8 cellular contexts compared by ENCODE assay signal in the genomic region with DNA sequence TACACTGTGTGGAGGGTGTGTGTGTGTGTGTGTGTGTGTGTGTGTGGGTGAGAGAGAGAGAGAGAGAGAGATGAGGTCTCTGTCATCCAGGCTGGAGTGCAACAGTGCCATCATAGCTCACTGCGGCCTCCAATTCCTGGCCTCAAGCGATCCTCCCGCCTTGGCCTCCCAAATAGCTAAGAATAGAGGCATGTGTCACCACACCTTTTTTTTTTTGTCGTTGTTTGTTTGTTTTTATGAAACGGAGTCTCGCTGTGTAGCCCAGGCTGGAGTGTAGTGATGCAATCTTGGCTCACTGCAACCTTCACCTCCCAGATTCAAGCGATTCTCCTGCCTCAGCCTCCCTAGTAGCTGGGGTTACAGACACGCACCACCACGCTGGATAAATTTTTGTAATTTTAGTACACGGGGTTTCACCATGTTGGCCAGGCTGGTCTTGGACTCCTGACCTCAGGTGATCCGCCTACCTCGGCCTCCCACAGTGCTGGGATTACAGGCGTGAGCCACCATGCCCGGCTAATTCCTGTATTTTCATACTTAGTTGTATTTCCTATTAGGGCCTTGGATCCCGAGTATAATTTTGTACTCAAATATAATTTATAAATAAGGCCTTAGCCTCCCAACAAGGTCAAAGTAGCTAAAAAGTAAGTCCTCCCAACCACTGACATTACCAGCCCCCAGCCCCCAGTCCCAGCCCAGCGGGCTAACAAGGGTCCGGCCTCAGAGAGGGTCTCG. TPM values are rescaled to one million over a fixed set of nuclear protein-coding genes. Genes with fewer than 3 reads are reported as not detected.
A peak's percentile ranks its signal among the peaks of the same experiment; 100 is the strongest.
DNase-seq lines count a peak whose midpoint lies in the region; ATAC-seq and TF ChIP-seq lines count a peak whose summit lies in the region.
"Not testable (repeated sequence)": the region's sequence is repeated elsewhere in the genome, so short reads cannot be mapped to it uniquely, and the experiment has no call there.

No MANE protein-coding gene starts in this region.

- H3K9me3 Mint-ChIP-seq in activated CD4-positive, alpha-beta memory T cell treated with anti-CD3 and anti-CD28 coated beads for 36 hours; glutamatergic neuron (ENCODE audit: unreplicated experiment): not testable (repeated sequence)

- H3K9me3 ChIP-seq in mesodermal cell (ENCODE audit: control insufficient read depth, low read length); gastrocnemius medialis; aorta (ENCODE audit: control insufficient read depth, low read length): not testable (repeated sequence)

- CTCF ChIA-PET in activated CD4-positive, alpha-beta memory T cell treated with anti-CD3 and anti-CD28 coated beads for 36 hours (lab: Charles Lee), result interaction anchor here (1.2 to 4.1 kb wide), 4 partner anchors 10 to 272 kb away, joined by 3 to 27 read pairs (median 5); no protein-coding TSS in a partner anchor

- not testable (repeated sequence) for TF ChIP-seq CTCF in NB4 (IDR thresholded peaks at IDR 0.05; ENCODE audit: low read depth, low read length); cardiac fibroblast (IDR thresholded peaks at IDR 0.05; ENCODE audit: low read depth, low read length); glutamatergic neuron (IDR thresholded peaks at IDR 0.05; ENCODE audit: partially characterized antibody, unreplicated experiment); gastrocnemius medialis (IDR thresholded peaks at IDR 0.05 in 4 of 5, conservative IDR thresholded peaks at IDR 0.05 in 1 of 5)

- H3K27ac ChIP-seq in mesodermal cell (ENCODE audit: low read depth, low read length, severe bottlenecking) (peak overlapping the region; percentile 85), gastrocnemius medialis (peak overlapping the region; percentile 69 to 84 (median 78)), aorta (ENCODE audit: low read depth in 1 of 2, low read length in 2 of 2) (peak overlapping the region in 1 of 2 donors; percentile 62)

- not testable (repeated sequence) for H3K4me1 ChIP-seq in mesodermal cell (ENCODE audit: control insufficient read depth, insufficient read depth, low read length, poor library complexity, severe bottlenecking); gastrocnemius medialis; aorta (ENCODE audit: control insufficient read depth in 1 of 2, insufficient read depth in 2 of 2, low read length in 2 of 2)

- not testable (repeated sequence) for TF ChIP-seq POLR2A in NB4 (IDR thresholded peaks at IDR 0.05; ENCODE audit: extremely low read depth, insufficient read length); gastrocnemius medialis (IDR thresholded peaks at IDR 0.05)

- peaks cover 31% of the 10 kb centered on the region for H3K4me1 Mint-ChIP-seq in activated CD4-positive, alpha-beta memory T cell treated with anti-CD3 and anti-CD28 coated beads for 36 hours (ENCODE audit: low read depth)
- not testable (repeated sequence) for H3K4me1 Mint-ChIP-seq in glutamatergic neuron (ENCODE audit: low read depth, unreplicated experiment)

- H3K36me3 Mint-ChIP-seq in activated CD4-positive, alpha-beta memory T cell treated with anti-CD3 and anti-CD28 coated beads for 36 hours; glutamatergic neuron (ENCODE audit: unreplicated experiment): not testable (repeated sequence)

- DNase-seq in NB4 (ENCODE audit: low read depth), result peak; percentile 24
- peak; percentile 40 for DNase-seq in activated CD4-positive, alpha-beta memory T cell treated with anti-CD3 and anti-CD28 coated beads for 36 hours
- DNase-seq in cardiac fibroblast (ENCODE audit: low read depth in 2 of 2); glutamatergic neuron; gastrocnemius medialis; aorta: not testable (repeated sequence)

- intact Hi-C loops in activated CD4-positive, alpha-beta memory T cell treated with anti-CD3 and anti-CD28 coated beads for 36 hours (cut with micrococcal nuclease); aorta (cut with DNase I): not testable (repeated sequence)
- intact Hi-C loops in gastrocnemius medialis (cut with DNase I; ENCODE audit: low total_unique reads), result loop anchor here (2.0 kb wide), 1 partner anchor 18 kb away; a partner anchor contains a TSS

- not testable (repeated sequence) for H3K27me3 Mint-ChIP-seq in activated CD4-positive, alpha-beta memory T cell treated with anti-CD3 and anti-CD28 coated beads for 36 hours; glutamatergic neuron (ENCODE audit: unreplicated experiment)

- POLR2A ChIA-PET in activated CD4-positive, alpha-beta memory T cell treated with anti-CD3 and anti-CD28 coated beads for 36 hours (lab: Charles Lee), result interaction anchor here (0.7 to 2.4 kb wide), 5 partner anchors 12 to 1618 kb away, joined by 3 to 8 read pairs (median 4); a partner anchor contains a TSS

- H3K36me3 ChIP-seq in mesodermal cell (ENCODE audit: control insufficient read depth, insufficient read depth, low read length), result peaks cover 11% of the 10 kb centered on the region
- not testable (repeated sequence) for H3K36me3 ChIP-seq in gastrocnemius medialis; aorta (ENCODE audit: control insufficient read depth in 1 of 2, insufficient read depth in 2 of 2, low read length in 1 of 2)

- H3K4me3 Mint-ChIP-seq in activated CD4-positive, alpha-beta memory T cell treated with anti-CD3 and anti-CD28 coated beads for 36 hours, result peak overlapping the region; percentile 77
- H3K4me3 Mint-ChIP-seq in glutamatergic neuron (ENCODE audit: unreplicated experiment), result peak overlapping the region; percentile 65

- in situ Hi-C loops in gastrocnemius medialis (cut with MboI; ENCODE audit: low sequenced_read_pairs in 4 of 4), result loop anchor here in 1 of 4 donors (25.0 kb wide), 1 partner anchor 274 kb away; a partner anchor contains a TSS

- H3K27me3 ChIP-seq in gastrocnemius medialis; aorta (ENCODE audit: control insufficient read depth in 1 of 2, insufficient read depth in 2 of 2, low read length in 1 of 2): not testable (repeated sequence)

- ATAC-seq in gastrocnemius medialis; aorta (ENCODE audit: low FRiP score): not testable (repeated sequence)

- 59 to 71% methylated on average over 11 to 13 of the region's 18 CpGs for WGBS in mesodermal cell (ENCODE audit: insufficient coverage in 2 of 2), 2 experiments
- WGBS in aorta, 2 donors, result 62 to 65% methylated on average over 18 of the region's 18 CpGs

- H3K27ac Mint-ChIP-seq in activated CD4-positive, alpha-beta memory T cell treated with anti-CD3 and anti-CD28 coated beads for 36 hours, result peak overlapping the region; percentile 67
- H3K27ac Mint-ChIP-seq in glutamatergic neuron (ENCODE audit: unreplicated experiment), result not testable (repeated sequence)

- H3K4me3 ChIP-seq in GM08714 (ENCODE audit: low read length) (peak overlapping the region; percentile 74), NB4 (ENCODE audit: low read depth, low read length) (peak overlapping the region; percentile 75), cardiac fibroblast (replicated peaks in 1 of 2; ENCODE audit: low read depth in 2 of 2, low read length in 2 of 2) (peak overlapping the region; percentile 56 to 68), mesodermal cell (ENCODE audit: extremely low read depth, insufficient read depth, low read length, poor library complexity, severe bottlenecking) (peak overlapping the region; percentile 62), gastrocnemius medialis (peak overlapping the region; percentile 55 to 99 (median 70)), aorta (ENCODE audit: low read length in 2 of 2) (peak overlapping the region; percentile 39 to 67)

RNA-seq across cellular contexts. Expression of a gene that starts 0.7 kb away (rescaled TPM):
- total RNA-seq in activated CD4-positive, alpha-beta memory T cell treated with anti-CD3 and anti-CD28 coated beads for 36 hours, result 10 to 100 TPM; 16.2 to 16.9 TPM
- total RNA-seq in glutamatergic neuron (ENCODE audit: unreplicated experiment), result 7.3 TPM
- 17.4 TPM for polyA plus RNA-seq in mesodermal cell (2013, experiment 1 of 2)
- polyA plus RNA-seq in mesodermal cell (2013, experiment 2 of 2), result 16.0 TPM
- total RNA-seq in gastrocnemius medialis, result 10 to 100 TPM in 2 of 4 donors, 1 to 10 TPM in 2; 4.3 to 19.3 (median 11.0) TPM
- total RNA-seq in aorta, result 1 to 10 TPM; 2.6 to 3.7 TPM
- 1 to 10 TPM; 1.1 to 2.0 TPM for polyA plus RNA-seq in aorta

RNA-seq across cellular contexts. Expression of a gene that starts 17.7 kb away (rescaled TPM):
- 10 to 100 TPM; 35.6 to 40.4 TPM for total RNA-seq in activated CD4-positive, alpha-beta memory T cell treated with anti-CD3 and anti-CD28 coated beads for 36 hours
- 28.8 TPM for total RNA-seq in glutamatergic neuron (ENCODE audit: unreplicated experiment)
- 23.2 TPM for polyA plus RNA-seq in mesodermal cell (2013, experiment 1 of 2)
- polyA plus RNA-seq in mesodermal cell (2013, experiment 2 of 2), result 32.6 TPM
- 10 to 100 TPM; 21.0 to 29.5 (median 24.8) TPM for total RNA-seq in gastrocnemius medialis
- total RNA-seq in aorta, result 10 to 100 TPM; 14.6 to 20.5 TPM
- polyA plus RNA-seq in aorta, result 10 to 100 TPM; 12.9 to 18.1 TPM
